1 cellular context compared by ENCODE assay signal in the genomic region with DNA sequence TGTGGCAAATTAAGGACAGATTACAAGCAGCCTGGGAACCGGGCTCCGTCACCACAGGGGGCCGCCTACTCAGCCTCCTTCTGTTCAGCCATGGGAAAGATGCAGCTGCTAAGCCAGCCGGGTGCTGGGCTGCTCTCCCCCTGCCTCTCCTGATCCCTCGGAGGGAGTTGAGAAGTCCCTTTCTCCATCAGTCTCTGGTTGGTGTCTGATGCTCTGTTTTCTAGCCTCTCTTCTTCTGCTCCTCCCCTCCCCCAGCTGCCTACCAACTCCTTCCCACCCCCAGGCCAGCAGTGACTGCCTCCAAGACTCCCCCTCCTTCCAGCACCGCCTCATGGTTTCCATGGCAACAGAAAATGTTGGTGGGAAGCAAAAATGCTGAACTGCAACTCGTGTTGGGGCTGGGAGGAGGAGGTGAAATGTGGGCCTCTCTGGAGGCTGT.
TF ChIP-seq lines count a peak whose summit lies in the region.

No MANE protein-coding gene starts in this region.

TF ChIP-seq in H1, 55 proteins besides CTCF, POLR2A, EP300 and RAD21 (continued from another document):
- TF ChIP-seq, protein P1, sequence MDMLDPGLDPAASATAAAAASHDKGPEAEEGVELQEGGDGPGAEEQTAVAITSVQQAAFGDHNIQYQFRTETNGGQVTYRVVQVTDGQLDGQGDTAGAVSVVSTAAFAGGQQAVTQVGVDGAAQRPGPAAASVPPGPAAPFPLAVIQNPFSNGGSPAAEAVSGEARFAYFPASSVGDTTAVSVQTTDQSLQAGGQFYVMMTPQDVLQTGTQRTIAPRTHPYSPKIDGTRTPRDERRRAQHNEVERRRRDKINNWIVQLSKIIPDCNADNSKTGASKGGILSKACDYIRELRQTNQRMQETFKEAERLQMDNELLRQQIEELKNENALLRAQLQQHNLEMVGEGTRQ (IDR thresholded peaks at IDR 0.05; ENCODE audit: low read length), result no peak
- TF ChIP-seq KDM1A (IDR thresholded peaks at IDR 0.05; ENCODE audit: borderline replicate concordance, low read length) (no peak), RBBP5 (IDR thresholded peaks at IDR 0.05; ENCODE audit: borderline replicate concordance, low read depth, low read length) (0 out of 2 replicates have a peak, but pooled peaks have one; percentile 7), SAP30 (IDR thresholded peaks at IDR 0.05; ENCODE audit: insufficient read depth, insufficient replicate concordance, low read length) (no peak), TBP (IDR thresholded peaks at IDR 0.05; ENCODE audit: low read depth, low read length) (peak; percentile 50; the same call in 1 of the 2 replicates), TEAD4 (IDR thresholded peaks at IDR 0.05; ENCODE audit: low read depth, low read length) (peak; percentile 83), SP4 (IDR thresholded peaks at IDR 0.05; ENCODE audit: low read length) (no peak), NRF1 (IDR thresholded peaks at IDR 0.05; ENCODE audit: low read depth, low read length) (no peak), BCL11A (IDR thresholded peaks at IDR 0.05; ENCODE audit: low read depth in 2 of 2, low read length in 2 of 2) (no peak), ASH2L (IDR thresholded peaks at IDR 0.05; ENCODE audit: low read length) (peak; percentile 78), TCF12 (IDR thresholded peaks at IDR 0.05; ENCODE audit: low read depth, low read length) (0 out of 2 replicates have a peak, but pooled peaks have one; percentile 11), NANOG (IDR thresholded peaks at IDR 0.05; ENCODE audit: insufficient read depth, low read depth, low read length, poor library complexity, severe bottlenecking) (no peak)
- TF ChIP-seq, protein P2, sequence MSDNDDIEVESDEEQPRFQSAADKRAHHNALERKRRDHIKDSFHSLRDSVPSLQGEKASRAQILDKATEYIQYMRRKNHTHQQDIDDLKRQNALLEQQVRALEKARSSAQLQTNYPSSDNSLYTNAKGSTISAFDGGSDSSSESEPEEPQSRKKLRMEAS (IDR thresholded peaks at IDR 0.05), result peak; percentile 66; the same call in 1 of the 2 replicates
- TF ChIP-seq, protein P3, sequence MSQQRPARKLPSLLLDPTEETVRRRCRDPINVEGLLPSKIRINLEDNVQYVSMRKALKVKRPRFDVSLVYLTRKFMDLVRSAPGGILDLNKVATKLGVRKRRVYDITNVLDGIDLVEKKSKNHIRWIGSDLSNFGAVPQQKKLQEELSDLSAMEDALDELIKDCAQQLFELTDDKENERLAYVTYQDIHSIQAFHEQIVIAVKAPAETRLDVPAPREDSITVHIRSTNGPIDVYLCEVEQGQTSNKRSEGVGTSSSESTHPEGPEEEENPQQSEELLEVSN (IDR thresholded peaks at IDR 0.05), result peak; percentile 70
